ENCODE assay signal across 10 cellular contexts in the genomic region with DNA sequence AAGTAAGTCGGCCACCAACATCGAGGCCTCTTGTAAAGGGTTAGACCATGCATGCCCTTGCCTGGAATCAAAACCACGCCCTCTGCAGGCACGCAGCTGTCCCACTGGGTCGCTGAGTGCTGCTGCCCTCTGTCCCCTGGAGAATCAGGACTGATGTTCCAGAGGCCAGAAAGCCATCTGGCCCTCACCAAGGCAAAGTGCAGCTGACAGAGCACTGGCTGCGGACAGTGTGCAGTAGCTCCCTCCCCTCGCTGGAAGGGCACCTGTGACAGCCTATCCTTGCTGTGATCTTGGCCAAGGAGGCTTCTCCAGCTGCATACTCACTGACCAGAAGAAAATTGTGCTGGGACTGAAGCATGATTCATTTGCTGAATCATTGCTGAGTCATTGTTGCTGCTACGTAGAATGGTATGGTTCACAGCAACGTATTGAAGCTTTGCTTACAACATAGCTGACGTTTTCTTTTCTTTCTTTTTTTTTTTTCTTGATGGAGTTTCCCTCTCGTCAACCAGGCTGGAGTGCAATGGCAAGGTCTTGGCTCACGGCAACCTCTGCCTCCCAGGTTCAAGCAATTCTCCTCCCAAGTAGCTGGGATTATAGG. TPM values are rescaled to one million over a fixed set of nuclear protein-coding genes. Genes with fewer than 3 reads are reported as not detected.
DNase-seq lines count a peak whose midpoint lies in the region; ATAC-seq, FAIRE-seq and TF ChIP-seq lines count a peak whose summit lies in the region.
"Had no signal": no experiment of that assay in that cellular context is flagged by ENCODE, and none has a peak within 500 bp of the region (broad histone marks: within the 10 kb centered on the region; RNA-seq: fewer than 3 reads in every experiment).

No MANE protein-coding gene starts in this region.

- intact Hi-C loops in activated CD8-positive, alpha-beta T cell treated with anti-CD3 and anti-CD28 coated beads for 36 hours (cut with micrococcal nuclease) = no loop called here
- intact Hi-C loops in esophagus muscularis mucosa (cut with DNase I) (loop anchor here (10.0 kb wide), 1 partner anchor 60 kb away; no protein-coding TSS in a partner anchor), kidney (cut with DNase I) (no loop called here)

- no peak for TF ChIP-seq POLR2A in esophagus muscularis mucosa (IDR thresholded peaks at IDR 0.05; ENCODE audit: low read depth)

- H3K9me3 Mint-ChIP-seq in activated CD8-positive, alpha-beta T cell treated with anti-CD3 and anti-CD28 coated beads for 36 hours = no peaks in the 10 kb centered on the region
- H3K9me3 Mint-ChIP-seq in activated CD8-positive, alpha-beta T cell treated with anti-CD3 and anti-CD28 coated beads, Interleukin-2, amount 10 ng/mL, durations not matched to agents 7 days and 5 days (ENCODE audit: insufficient read depth) = no peaks in the 10 kb centered on the region

- no peak overlapping the region for H3K9ac ChIP-seq in kidney (ENCODE audit: low read length in 2 of 2)

- no peak for FAIRE-seq in small intestine (lab: Jason Lieb, UNC)
- FAIRE-seq in kidney (lab: Jason Lieb, UNC) = no peak

- no peak for TF ChIP-seq EP300 in esophagus muscularis mucosa (IDR thresholded peaks at IDR 0.05)

- TF ChIP-seq CTCF in activated CD8-positive, alpha-beta T cell treated with anti-CD3 and anti-CD28 coated beads for 36 hours (IDR thresholded peaks at IDR 0.05) = no peak
- TF ChIP-seq CTCF in esophagus muscularis mucosa (IDR thresholded peaks at IDR 0.05) (no peak), kidney (IDR thresholded peaks at IDR 0.05; ENCODE audit: borderline replicate concordance, extremely low read depth, insufficient read depth) (no peak)

- DNase-seq in activated CD8-positive, alpha-beta T cell treated with anti-CD3 and anti-CD28 coated beads for 36 hours = peak; percentile 7
- no peak for DNase-seq in activated CD8-positive, alpha-beta T cell treated with anti-CD3 and anti-CD28 coated beads, Interleukin-2, amount 10 ng/mL, durations not matched to agents 7 days and 5 days
- DNase-seq in RPMI7951 (ENCODE audit: low read depth) (peak; percentile 100), esophagus muscularis mucosa (ENCODE audit: extremely low spot score) (peak; percentile 72), small intestine (peak; percentile 79), activated gamma-delta T cell treated with Interleukin-2 at 50 U/mL for 16 hours (no peak), kidney (no peak)
- no peak for DNase-seq in central memory CD4-positive, alpha-beta T cell
- DNase-seq: DND-41, NCI-H1436 had no signal

- H3K27me3 ChIP-seq in esophagus muscularis mucosa (peaks cover 0 to 15% (median 0%) of the 10 kb centered on the region in 4 donors), small intestine (ENCODE audit: control insufficient read depth in 2 of 2, insufficient read depth in 2 of 2, low read length in 2 of 2) (no peaks in the 10 kb centered on the region)

- POLR2A ChIA-PET in activated CD8-positive, alpha-beta T cell treated with anti-CD3 and anti-CD28 coated beads for 36 hours (lab: Charles Lee) = no interaction called here
- POLR2A ChIA-PET in activated CD8-positive, alpha-beta T cell treated with anti-CD3 and anti-CD28 coated beads, Interleukin-2, amount 10 ng/mL, durations not matched to agents 7 days and 5 days (lab: Charles Lee) = no interaction called here

- H3K27me3 Mint-ChIP-seq in activated CD8-positive, alpha-beta T cell treated with anti-CD3 and anti-CD28 coated beads for 36 hours = no peaks in the 10 kb centered on the region
- H3K27me3 Mint-ChIP-seq in activated CD8-positive, alpha-beta T cell treated with anti-CD3 and anti-CD28 coated beads, Interleukin-2, amount 10 ng/mL, durations not matched to agents 7 days and 5 days (ENCODE audit: low read depth) = no peaks in the 10 kb centered on the region

- H3K27ac ChIP-seq in esophagus muscularis mucosa (replicated peaks in 1 of 4) (no peak overlapping the region), small intestine (ENCODE audit: low read depth in 1 of 2, low read length in 1 of 2) (peak overlapping the region; percentile 68 to 80), kidney (ENCODE audit: low read depth in 2 of 2, low read length in 2 of 2) (no peak overlapping the region)

- H3K36me3 ChIP-seq in esophagus muscularis mucosa = no peaks in the 10 kb centered on the region
- peaks cover 0 to 12% of the 10 kb centered on the region in 2 donors for H3K36me3 ChIP-seq in small intestine (ENCODE audit: control insufficient read depth in 2 of 2, insufficient read depth in 2 of 2, low read length in 2 of 2)
- peaks cover 0 to 14% of the 10 kb centered on the region in 2 donors for H3K36me3 ChIP-seq in kidney (ENCODE audit: control insufficient read depth in 1 of 2, insufficient read depth in 2 of 2, low read length in 2 of 2)

- no peak overlapping the region for H3K27ac Mint-ChIP-seq in activated CD8-positive, alpha-beta T cell treated with anti-CD3 and anti-CD28 coated beads for 36 hours
- no peak overlapping the region for H3K27ac Mint-ChIP-seq in activated CD8-positive, alpha-beta T cell treated with anti-CD3 and anti-CD28 coated beads, Interleukin-2, amount 10 ng/mL, durations not matched to agents 7 days and 5 days

- no peaks in the 10 kb centered on the region for H3K9me3 ChIP-seq in esophagus muscularis mucosa
- H3K9me3 ChIP-seq in small intestine (ENCODE audit: control insufficient read depth, low read depth) = no peaks in the 10 kb centered on the region
- no peaks in the 10 kb centered on the region for H3K9me3 ChIP-seq in kidney (ENCODE audit: control insufficient read depth in 1 of 2, low read length in 2 of 2)

- ATAC-seq in activated CD8-positive, alpha-beta T cell treated with anti-CD3 and anti-CD28 coated beads for 36 hours = peak; percentile 65
- no peak for ATAC-seq in activated CD8-positive, alpha-beta T cell treated with anti-CD3 and anti-CD28 coated beads, Interleukin-2, amount 10 ng/mL, durations not matched to agents 7 days and 5 days

- no peak overlapping the region for H3K4me3 ChIP-seq in esophagus muscularis mucosa
- H3K4me3 ChIP-seq in small intestine (ENCODE audit: low read depth in 1 of 2, low read length in 2 of 2) = no peak overlapping the region
- no peak overlapping the region for H3K4me3 ChIP-seq in kidney (ENCODE audit: low read length in 2 of 2)

- CTCF ChIA-PET in activated CD8-positive, alpha-beta T cell treated with anti-CD3 and anti-CD28 coated beads for 36 hours (lab: Charles Lee) = interaction anchor here (0.8 kb wide), 1 partner anchor 67 kb away, joined by 4 read pairs; no protein-coding TSS in a partner anchor
- CTCF ChIA-PET in activated CD8-positive, alpha-beta T cell treated with anti-CD3 and anti-CD28 coated beads, Interleukin-2, amount 10 ng/mL, durations not matched to agents 7 days and 5 days (lab: Charles Lee) = no interaction called here

- peaks cover 8% of the 10 kb centered on the region for H3K4me1 Mint-ChIP-seq in activated CD8-positive, alpha-beta T cell treated with anti-CD3 and anti-CD28 coated beads for 36 hours (ENCODE audit: low read depth)
- no peaks in the 10 kb centered on the region for H3K4me1 Mint-ChIP-seq in activated CD8-positive, alpha-beta T cell treated with anti-CD3 and anti-CD28 coated beads, Interleukin-2, amount 10 ng/mL, durations not matched to agents 7 days and 5 days (ENCODE audit: low read depth)

- H3K4me1 ChIP-seq in esophagus muscularis mucosa = peaks cover 0 to 8% (median 2%) of the 10 kb centered on the region in 4 donors
- peaks cover 2 to 19% of the 10 kb centered on the region in 2 donors for H3K4me1 ChIP-seq in small intestine (ENCODE audit: control insufficient read depth in 2 of 2, insufficient read depth in 1 of 2, low read depth in 1 of 2, low read length in 1 of 2)
- peaks cover 4 to 6% of the 10 kb centered on the region in 2 donors for H3K4me1 ChIP-seq in kidney (ENCODE audit: control insufficient read depth in 1 of 2, insufficient read depth in 1 of 2, low read depth in 1 of 2, low read length in 2 of 2)

- H3K4me3 Mint-ChIP-seq in activated CD8-positive, alpha-beta T cell treated with anti-CD3 and anti-CD28 coated beads for 36 hours = no peak overlapping the region
- no peak overlapping the region for H3K4me3 Mint-ChIP-seq in activated CD8-positive, alpha-beta T cell treated with anti-CD3 and anti-CD28 coated beads, Interleukin-2, amount 10 ng/mL, durations not matched to agents 7 days and 5 days

- no peaks in the 10 kb centered on the region for H3K36me3 Mint-ChIP-seq in activated CD8-positive, alpha-beta T cell treated with anti-CD3 and anti-CD28 coated beads for 36 hours (ENCODE audit: low read depth)
- H3K36me3 Mint-ChIP-seq in activated CD8-positive, alpha-beta T cell treated with anti-CD3 and anti-CD28 coated beads, Interleukin-2, amount 10 ng/mL, durations not matched to agents 7 days and 5 days (ENCODE audit: low read depth) = no peaks in the 10 kb centered on the region

- 59% methylated on average over 12 of the region's 12 CpGs for WGBS in esophagus muscularis mucosa
- 37 to 56% (median 40%) methylated on average over 11 to 12 of the region's 12 CpGs for WGBS in small intestine, 3 donors

RNA-seq across cellular contexts. Expression of a gene that starts 30.4 kb away (rescaled TPM):
- total RNA-seq in activated CD8-positive, alpha-beta T cell treated with anti-CD3 and anti-CD28 coated beads for 36 hours = 1 to 10 TPM in 1 of 2 experiments, under 1 TPM in 1; 0.36 to 1.2 TPM
- total RNA-seq in activated CD8-positive, alpha-beta T cell treated with anti-CD3 and anti-CD28 coated beads, Interleukin-2, amount 10 ng/mL, durations not matched to agents 7 days and 5 days = not detected
- total RNA-seq in RPMI7951 (2014; rRNA removed; shearing (Covaris generic)) = 0.39 TPM in 1 of 2 replicates, not detected in the other
- total RNA-seq in esophagus muscularis mucosa (not detected), kidney (7.8 TPM)
- polyA plus RNA-seq in small intestine (100 to 1,000 TPM; 127 to 689 (median 418) TPM), kidney (ENCODE audit: insufficient read depth, low read depth, low replicate concordance) (257 TPM)

Comparison
In these comparisons a context has a peak if more than half of its experiments do, and no peak if none do; other contexts are left out.
1. DNase-seq: peak in activated CD8-positive, alpha-beta T cell treated with anti-CD3 and anti-CD28 coated beads for 36 hours (single experiment), RPMI7951 (single experiment), esophagus muscularis mucosa (single experiment) and small intestine (single experiment); none in activated CD8-positive, alpha-beta T cell treated with anti-CD3 and anti-CD28 coated beads, Interleukin-2, amount 10 ng/mL, durations not matched to agents 7 days and 5 days (single experiment), central memory CD4-positive, alpha-beta T cell (single experiment), activated gamma-delta T cell treated with Interleukin-2 at 50 U/mL for 16 hours (single experiment) and kidney (single experiment).
2. H3K27ac ChIP-seq: peak in small intestine (2 of 2); none in esophagus muscularis mucosa (0 of 4) and kidney (0 of 2).